Comparison of ENCODE assay signal across 1 cellular context in genomic region chr9:76615149-76615548, GRCh38.
TF ChIP-seq lines count a peak whose summit lies in the region.

No MANE protein-coding gene starts in this region.

TF ChIP-seq in HepG2, 621 proteins besides CTCF, POLR2A, EP300 and RAD21 (continued from another document):
- TF ChIP-seq ZNF749 (CRISPR knock-in tag; IDR thresholded peaks at IDR 0.05; ENCODE audit: borderline replicate concordance) (no peak), ZFP91 (CRISPR knock-in tag; IDR thresholded peaks at IDR 0.05; ENCODE audit: borderline replicate concordance) (no peak)
